Comparison of ENCODE assay signal across 13 cellular contexts in the genomic region with DNA sequence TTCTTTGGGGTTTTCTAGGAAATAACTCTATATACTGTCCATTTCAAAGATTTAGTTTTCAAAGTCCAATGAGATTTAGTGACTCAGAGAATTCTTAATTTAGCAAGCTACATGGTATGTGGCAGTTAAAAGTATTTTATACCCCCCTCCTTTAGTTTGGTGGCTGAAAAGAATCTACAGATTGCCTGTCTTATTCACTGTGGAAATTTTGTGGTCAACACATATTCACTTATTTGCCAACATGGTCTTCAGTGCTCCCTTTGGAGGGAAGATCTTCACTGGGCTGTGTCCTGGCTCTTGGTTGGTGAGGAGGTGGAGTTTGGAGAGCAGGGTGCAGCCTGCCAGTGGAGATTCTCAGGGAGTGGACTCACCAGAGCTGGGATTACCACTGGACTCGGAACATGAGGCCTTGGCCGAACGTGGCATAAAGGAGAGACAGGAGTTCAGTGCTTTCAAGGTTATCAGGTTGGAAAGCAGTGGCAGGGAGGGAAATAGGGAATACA. TPM values are rescaled to one million over a fixed set of nuclear protein-coding genes. Genes with fewer than 3 reads are reported as not detected.
DNase-seq lines count a peak whose midpoint lies in the region; ATAC-seq and TF ChIP-seq lines count a peak whose summit lies in the region.
"Had no signal": no experiment of that assay in that cellular context is flagged by ENCODE, and none has a peak within 500 bp of the region (broad histone marks: within the 10 kb centered on the region; RNA-seq: fewer than 3 reads in every experiment).

No MANE protein-coding gene starts in this region.

- H3K27me3 ChIP-seq in IMR-90 (ENCODE audit: control insufficient read depth, insufficient read depth, low read length) (no peaks in the 10 kb centered on the region), transverse colon (no peaks in the 10 kb centered on the region)

- peak; percentile 63 for ATAC-seq in IMR-90 (ENCODE audit: low read depth)
- peak; percentile 11 for ATAC-seq in left lobe of liver
- ATAC-seq in GM21367 (IDR thresholded peaks at IDR 0.05; ENCODE audit: unreplicated experiment): no peak

- peaks cover 24% of the 10 kb centered on the region for H3K4me1 ChIP-seq in IMR-90 (ENCODE audit: control insufficient read depth, insufficient read depth, low read length)
- H3K4me1 ChIP-seq in transverse colon: peaks cover 0 to 19% (median 5%) of the 10 kb centered on the region in 4 donors

- H3K27ac Mint-ChIP-seq in type B pancreatic cell: no peak overlapping the region

- peak overlapping the region; percentile 93 for H3K14ac ChIP-seq in IMR-90 (replicated peaks; ENCODE audit: low read depth, low read length)

- peak overlapping the region; percentile 90; the same call in 2 of the 3 replicates for H2BK15ac ChIP-seq in IMR-90 (ENCODE audit: low read depth, low read length)

- H3K27me3 Mint-ChIP-seq in type B pancreatic cell: no peaks in the 10 kb centered on the region

- peaks cover 4% of the 10 kb centered on the region for H3K4me1 Mint-ChIP-seq in type B pancreatic cell (ENCODE audit: unreplicated experiment)

- peak overlapping the region; percentile 32; the same call in 1 of the 2 replicates for H3K9ac ChIP-seq in IMR-90 (ENCODE audit: low read depth, low read length)

- H4K8ac ChIP-seq in IMR-90 (ENCODE audit: low read depth in 2 of 2, low read length in 2 of 2): peak overlapping the region; percentile 44 to 77; a peak in 3 of 4 replicates

- peak overlapping the region; percentile 100 for H2BK20ac ChIP-seq in IMR-90 (ENCODE audit: low read depth, low read length)

- no peak for TF ChIP-seq EP300 in transverse colon (IDR thresholded peaks at IDR 0.05; ENCODE audit: low read depth)

- H3K27ac ChIP-seq in IMR-90 (ENCODE audit: insufficient read depth, low read length) (peak overlapping the region; percentile 26), coronary artery (peak overlapping the region; percentile 68 to 89), transverse colon (peak overlapping the region; percentile 8 to 51 (median 34))

- peak overlapping the region; percentile 99 for H2AK5ac ChIP-seq in IMR-90 (ENCODE audit: low read depth, low read length)

- H4K20me1 ChIP-seq in IMR-90 (ENCODE audit: insufficient read depth, low read length): peaks cover 28% of the 10 kb centered on the region

- H3K9me3 ChIP-seq in IMR-90 (ENCODE audit: control insufficient read depth, insufficient read depth, low read length) (no peaks in the 10 kb centered on the region), transverse colon (no peaks in the 10 kb centered on the region)

- peaks cover 31 to 81% of the 10 kb centered on the region in 2 experiments for H3K79me1 ChIP-seq in IMR-90 (ENCODE audit: low read depth in 1 of 2, low read length in 2 of 2)

- DNase-seq in IMR-90 (peak; percentile 83), coronary artery (ENCODE audit: low spot score) (no peak), left lobe of liver (ENCODE audit: low spot score) (no peak), transverse colon (no peak), type B pancreatic cell (ENCODE audit: extremely low spot score, unreplicated experiment) (no peak)
- DNase-seq in activated CD4-positive, alpha-beta T cell treated with anti-CD3 and anti-CD28 coated beads for 48 hours: no peak
- DNase-seq: activated CD4-positive, alpha-beta T cell treated with anti-CD3 and anti-CD28 coated beads, Interleukin-2, amount 50 U/mL, for 1 hour; activated gamma-delta T cell treated with Interleukin-2 at 50 U/mL for 16 hours; effector CD4-positive, alpha-beta T cell; NCI-H1417; NCI-H82; stimulated activated CD8-positive, alpha-beta memory T cell treated with anti-CD3 and anti-CD28 coated beads, Interleukin-4, amount 100 ng/mL, for 48 hours had no signal

- H3K4me2 ChIP-seq in IMR-90 (ENCODE audit: low read depth, low read length): peak overlapping the region; percentile 7; the same call in 1 of the 2 replicates

- TF ChIP-seq POLR2A in IMR-90 (IDR thresholded peaks at IDR 0.05; ENCODE audit: low read depth, low read length) (no peak), transverse colon (IDR thresholded peaks at IDR 0.05) (no peak)

- peaks cover 34% of the 10 kb centered on the region for H3K9me1 ChIP-seq in IMR-90 (ENCODE audit: insufficient read depth, low read length)

- H3K4me3 Mint-ChIP-seq in type B pancreatic cell: no peak overlapping the region

- WGBS in IMR-90 (ENCODE audit: extremely low coverage in 2 of 2, insufficient read length in 1 of 2), 2 experiments: 100% methylated on average over 2 of the region's 3 CpGs; no CpG with 5 or more reads in 1 of the 2 experiments
- WGBS in transverse colon (ENCODE audit: low coverage in 1 of 2), 2 donors: 79 to 100% methylated on average over 1 to 3 of the region's 3 CpGs

- peak overlapping the region; percentile 66 for H2AFZ ChIP-seq in IMR-90 (replicated peaks; ENCODE audit: low read length, poor library complexity)

- in situ Hi-C loops in IMR-90 (cut with MboI; ENCODE audit: low sequenced_read_pairs): no loop called here
- in situ Hi-C loops in transverse colon (cut with MboI; ENCODE audit: low pct_ligation_motif_present in 1 of 4, low pct_unique_long_range_greater_than_20kb in 1 of 4, low sequenced_read_pairs in 3 of 4): no loop called here

- peak overlapping the region; percentile 88 for H3K18ac ChIP-seq in IMR-90 (ENCODE audit: low read depth, low read length)

- CTCF ChIA-PET in IMR-90 (lab: Yijun Ruan, JAX): interaction anchor here (0.6 kb wide), 1 partner anchor 10 kb away, joined by 4 read pairs; no protein-coding TSS in a partner anchor

- no peak; the same call in 1 of the 2 replicates for TF ChIP-seq RAD21 in IMR-90 (IDR thresholded peaks at IDR 0.05; ENCODE audit: low read length)

- TF ChIP-seq CTCF in IMR-90 (conservative IDR thresholded peaks at IDR 0.05; ENCODE audit: low read depth, low read length) (no peak), coronary artery (IDR thresholded peaks at IDR 0.05) (no peak), transverse colon (IDR thresholded peaks at IDR 0.05) (no peak), type B pancreatic cell (conservative IDR thresholded peaks at IDR 0.05) (no peak)

- H3K4me3 ChIP-seq in IMR-90 (ENCODE audit: insufficient read depth, low read depth, low read length) (no peak overlapping the region), coronary artery (peak overlapping the region; percentile 4), transverse colon (no peak overlapping the region)

- no TSS peak for BruUV-seq in IMR-90 (replicated peaks; lab: Mats Ljungman, UMichigan)

- H2BK5ac ChIP-seq in IMR-90 (ENCODE audit: low read depth, low read length, poor library complexity, severe bottlenecking): peak overlapping the region; percentile 96

- peak overlapping the region; percentile 24; the same call in 1 of the 2 replicates for H3K56ac ChIP-seq in IMR-90 (ENCODE audit: extremely low read depth, insufficient read depth, low read length)

- H3K9me3 Mint-ChIP-seq in type B pancreatic cell: peaks cover 11% of the 10 kb centered on the region

- peaks cover 6% of the 10 kb centered on the region for H3K36me3 Mint-ChIP-seq in type B pancreatic cell

- peaks cover 2% of the 10 kb centered on the region for H3K36me3 ChIP-seq in IMR-90 (ENCODE audit: control insufficient read depth, insufficient read depth, low read length)
- H3K36me3 ChIP-seq in transverse colon: no peaks in the 10 kb centered on the region

- intact Hi-C loops in IMR-90 (cut with micrococcal nuclease) (no loop called here), transverse colon (cut with DNase I; ENCODE audit: low total_unique reads) (no loop called here)

- POLR2A ChIA-PET in IMR-90 (lab: Charles Lee; ENCODE audit: unreplicated experiment): no interaction called here

- peak overlapping the region; percentile 94 for H2AK9ac ChIP-seq in IMR-90 (replicated peaks; ENCODE audit: low read depth, low read length, poor library complexity)

- peak overlapping the region; percentile 65; the same call in 1 of the 2 replicates for H4K5ac ChIP-seq in IMR-90 (ENCODE audit: low read depth, low read length)

- H4K91ac ChIP-seq in IMR-90 (ENCODE audit: insufficient read depth, low read depth, low read length): peak overlapping the region; percentile 81

- peak overlapping the region; percentile 93 for H2BK120ac ChIP-seq in IMR-90 (ENCODE audit: low read depth, low read length)

- H3K4ac ChIP-seq in IMR-90 (ENCODE audit: low read depth, low read length): peak overlapping the region; percentile 99

- dilution Hi-C loops in IMR-90 (cut with HindIII; ENCODE audit: low sequenced_read_pairs, unreplicated experiment): no loop called here

- H3K23ac ChIP-seq in IMR-90 (ENCODE audit: low read depth, low read length): peak overlapping the region; percentile 97

TF ChIP-seq in IMR-90, 13 proteins besides CTCF, POLR2A, EP300 and RAD21:
- TF ChIP-seq MAFK (IDR thresholded peaks at IDR 0.05; ENCODE audit: low read depth, low read length) (no peak), CEBPB (IDR thresholded peaks at IDR 0.05; ENCODE audit: low read depth, low read length) (peak; percentile 32; the same call in 1 of the 2 replicates)
TF ChIP-seq in IMR-90: peak in this region for 1.

RNA-seq across cellular contexts. Expression of a gene that starts 39.8 kb away (rescaled TPM):
- total RNA-seq in IMR-90 (2012; rRNA removed): 36.7 and 38.2 TPM in 2 replicates
- polyA plus RNA-seq in IMR-90 (2012; rRNA removed): 20.0 and 22.9 TPM in 2 replicates
- polyA plus RNA-seq in IMR-90 (2012; cell fraction: cytosol; rRNA removed): 9.1 and 12.2 TPM in 2 replicates
- polyA plus RNA-seq in IMR-90 (2012; cell fraction: nucleus; rRNA removed; ENCODE audit: low replicate concordance): 27.3 and 38.9 TPM in 2 replicates
- 25.9 TPM for total RNA-seq in left lobe of liver
- 10 to 100 TPM; 15.3 to 40.2 (median 22.3) TPM for total RNA-seq in transverse colon
- 14.4 and 23.0 TPM in 2 replicates for total RNA-seq in type B pancreatic cell (ENCODE audit: low replicate concordance)

Comparison
In these comparisons a context has a peak if more than half of its experiments do, and no peak if none do; other contexts are left out.
1. H3K27ac ChIP-seq: peak in every context shown above with its lines; median percentile 78 in coronary artery; 34 in transverse colon; 26 in IMR-90.